13 cellular contexts compared by ENCODE assay signal in genomic region chr16:85188822-85189672, GRCh38.
"Had no signal": no experiment of that assay in that cellular context is flagged by ENCODE, and none has a peak within 500 bp of the region (broad histone marks: within the 10 kb centered on the region; RNA-seq: fewer than 3 reads in every experiment).

No MANE protein-coding gene starts in this region.

- H3K4me3 ChIP-seq: colonic mucosa had no signal

- H3K27me3 ChIP-seq: colonic mucosa had no signal

- H3K36me3 ChIP-seq: colonic mucosa had no signal

- H3K9me3 ChIP-seq: colonic mucosa had no signal

- DNase-seq: activated CD4-positive, alpha-beta T cell treated with anti-CD3 and anti-CD28 coated beads for 1 hour; activated CD4-positive, alpha-beta T cell treated with anti-CD3 and anti-CD28 coated beads, Interleukin-2, amount 50 U/mL, for 48 hours; activated T-cell treated with anti-CD3 and anti-CD28 coated beads, Interleukin-2, amount 50 U/mL, for 72 hours; caudate nucleus; colonic mucosa; effector CD8-positive, alpha-beta T cell; mesendoderm; nephron progenitor cell; stimulated activated CD4-positive, alpha-beta T cell treated with anti-CD3 and anti-CD28 coated beads, Interleukin-2, amount 100 ng/mL, for 48 hours; stimulated activated naive CD4-positive, alpha-beta T cell treated with Interleukin-2 at 50 U/mL for 16 hours; SW 1271 had no signal

- H3K4me3 Mint-ChIP-seq: activated T-cell treated with anti-CD3 and anti-CD28 coated beads, Interleukin-2, amount 50 U/mL, for 72 hours; nephron progenitor cell; T-helper 2 cell treated with Interferon-gamma antibody and Interleukin-4, amounts not matched to agents 5 μg/mL and 100 μg/mL, for 36 hours; type B pancreatic cell had no signal

- H3K27ac ChIP-seq: colonic mucosa had no signal

- H3K27ac Mint-ChIP-seq: activated T-cell treated with anti-CD3 and anti-CD28 coated beads, Interleukin-2, amount 50 U/mL, for 72 hours; nephron progenitor cell; T-helper 2 cell treated with Interferon-gamma antibody and Interleukin-4, amounts not matched to agents 5 μg/mL and 100 μg/mL, for 36 hours; type B pancreatic cell had no signal

- ATAC-seq: activated T-cell treated with anti-CD3 and anti-CD28 coated beads, Interleukin-2, amount 50 U/mL, for 72 hours had no signal

- H3K4me1 ChIP-seq: colonic mucosa had no signal

- H3K27me3 Mint-ChIP-seq: type B pancreatic cell had no signal
